8 cellular contexts compared by ENCODE assay signal in the genomic region with DNA sequence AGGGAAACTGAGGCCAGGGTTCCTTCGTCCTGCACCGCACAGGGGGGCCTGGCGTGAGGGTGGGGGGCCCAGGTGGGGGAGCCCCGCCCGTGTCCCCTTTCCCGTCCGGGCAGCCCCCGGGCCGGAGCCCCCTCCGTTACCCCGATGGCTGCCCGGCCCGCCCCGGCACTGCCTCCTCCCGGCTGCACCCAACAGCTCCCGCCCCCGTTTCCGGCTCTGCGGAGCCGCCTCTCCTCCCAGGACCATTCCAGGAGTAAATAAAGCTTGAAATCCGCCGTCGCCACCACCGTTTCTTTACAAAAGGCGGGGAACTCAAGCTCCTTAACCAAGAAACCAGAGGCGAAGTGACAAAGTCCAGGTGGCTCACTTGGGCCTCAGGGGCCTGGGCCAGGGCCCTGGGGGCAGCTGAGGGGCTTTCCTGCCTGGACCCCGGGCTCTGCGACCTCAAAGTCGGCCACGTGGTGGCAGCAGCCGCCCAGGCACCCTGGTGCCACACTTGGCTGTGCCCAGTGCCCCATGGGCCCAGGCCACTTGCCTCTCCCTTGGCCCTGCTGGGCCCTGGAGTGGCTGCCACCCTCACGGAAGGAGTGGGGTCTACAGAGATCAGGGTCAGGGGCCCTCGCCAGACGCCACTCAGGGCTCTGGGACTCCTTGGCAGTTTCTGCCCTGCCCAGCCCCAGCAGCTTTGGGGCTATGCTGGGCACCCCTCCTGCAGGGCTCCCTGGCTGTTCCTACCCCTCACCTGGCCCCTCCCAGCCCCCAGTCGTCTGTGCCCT. TPM values are rescaled to one million over a fixed set of nuclear protein-coding genes. Genes with fewer than 3 reads are reported as not detected.
A peak's percentile ranks its signal among the peaks of the same experiment; 100 is the strongest.
DNase-seq lines count a peak whose midpoint lies in the region; ATAC-seq and TF ChIP-seq lines count a peak whose summit lies in the region.

No MANE protein-coding gene starts in this region.

- H3F3A ChIP-seq in SU-DHL-6 (ENCODE audit: insufficient read depth): no peaks in the 10 kb centered on the region

- peaks cover 39% of the 10 kb centered on the region for H3K4me1 Mint-ChIP-seq in activated naive CD8-positive, alpha-beta T cell treated with anti-CD3 and anti-CD28 coated beads, Interleukin-2, amount 50 U/mL, for 24 hours

- peak overlapping the region; percentile 78 for H3K4me3 Mint-ChIP-seq in activated naive CD8-positive, alpha-beta T cell treated with anti-CD3 and anti-CD28 coated beads, Interleukin-2, amount 50 U/mL, for 24 hours

- POLR2A ChIA-PET in HEK293T (lab: Yijun Ruan, JAX): interaction anchor here (0.9 to 3.1 kb wide), 14 partner anchors 11 to 353 kb away, joined by 3 to 18 read pairs (median 5); a partner anchor contains a TSS

- H3K9me3 ChIP-seq in SU-DHL-6 (ENCODE audit: insufficient read depth, low read length) (no peaks in the 10 kb centered on the region), heart left ventricle (no peaks in the 10 kb centered on the region), upper lobe of right lung (no peaks in the 10 kb centered on the region)

- ATAC-seq in activated naive CD8-positive, alpha-beta T cell treated with anti-CD3 and anti-CD28 coated beads, Interleukin-2, amount 50 U/mL, for 24 hours: peak; percentile 67
- ATAC-seq in heart left ventricle (peak; percentile 62 to 79 (median 76)), upper lobe of right lung (peak; percentile 79)

- H3K27me3 ChIP-seq in GM06990 (replicated peaks; ENCODE audit: control insufficient read depth, insufficient read depth, low read length): no peaks in the 10 kb centered on the region
- no peaks in the 10 kb centered on the region for H3K27me3 ChIP-seq in SU-DHL-6 (ENCODE audit: low read length)
- H3K27me3 ChIP-seq in heart left ventricle: no peaks in the 10 kb centered on the region
- no peaks in the 10 kb centered on the region for H3K27me3 ChIP-seq in upper lobe of right lung

- peak overlapping the region; percentile 70 for H3K4me3 ChIP-seq in GM06990 (replicated peaks; ENCODE audit: low read depth, low read length)
- peak overlapping the region; percentile 72 for H3K4me3 ChIP-seq in SU-DHL-6 (ENCODE audit: insufficient read depth, low read length, poor library complexity, severe bottlenecking)
- H3K4me3 ChIP-seq in heart left ventricle: peak overlapping the region; percentile 51 to 88 (median 73)
- peak overlapping the region; percentile 80 for H3K4me3 ChIP-seq in upper lobe of right lung

- H3K9ac ChIP-seq in SU-DHL-6 (ENCODE audit: low read length): peak overlapping the region; percentile 62

- TF ChIP-seq POLR2A in heart left ventricle (IDR thresholded peaks at IDR 0.05): peak in 1 of 2 donors; percentile 31

- no peaks in the 10 kb centered on the region for H3K27me3 Mint-ChIP-seq in activated naive CD8-positive, alpha-beta T cell treated with anti-CD3 and anti-CD28 coated beads, Interleukin-2, amount 50 U/mL, for 24 hours

- TF ChIP-seq CTCF in GM06990 (IDR thresholded peaks at IDR 0.05; ENCODE audit: insufficient read depth, low read length, poor library complexity, severe bottlenecking): peak; percentile 98
- peak; percentile 78 for TF ChIP-seq CTCF in SU-DHL-6 (IDR thresholded peaks at IDR 0.05; ENCODE audit: insufficient read depth, low read length, poor library complexity, severe bottlenecking)
- peak; percentile 85 to 98 (median 96) for TF ChIP-seq CTCF in heart left ventricle (IDR thresholded peaks at IDR 0.05)
- peak; percentile 93 for TF ChIP-seq CTCF in upper lobe of right lung (IDR thresholded peaks at IDR 0.05)

- H4K20me1 ChIP-seq in SU-DHL-6 (ENCODE audit: low read depth, low read length): no peaks in the 10 kb centered on the region

- H3K79me2 ChIP-seq in SU-DHL-6 (ENCODE audit: insufficient read depth, low read length): no peaks in the 10 kb centered on the region

- no peaks in the 10 kb centered on the region for H3K36me3 Mint-ChIP-seq in activated naive CD8-positive, alpha-beta T cell treated with anti-CD3 and anti-CD28 coated beads, Interleukin-2, amount 50 U/mL, for 24 hours (ENCODE audit: low read depth)

- intact Hi-C loops in heart left ventricle (cut with DNase I) (loop anchor here (1.0 to 10.0 kb wide), 11 partner anchors 37 to 1710 kb away; a partner anchor contains a TSS), posterior cingulate gyrus (cut with DNase I) (loop anchor here (1.0 to 10.0 kb wide), 2 partner anchors 120 to 186 kb away; no protein-coding TSS in a partner anchor), upper lobe of right lung (cut with DNase I) (loop anchor here (5.0 to 10.0 kb wide), 2 partner anchors 120 to 187 kb away; no protein-coding TSS in a partner anchor)

- no peaks in the 10 kb centered on the region for H3K9me2 ChIP-seq in SU-DHL-6 (replicated peaks; ENCODE audit: insufficient read depth, low read length)

- H3K36me3 ChIP-seq in GM06990 (ENCODE audit: control insufficient read depth, insufficient read depth, low read length): no peaks in the 10 kb centered on the region; the same call in 1 of the 2 replicates
- no peaks in the 10 kb centered on the region for H3K36me3 ChIP-seq in SU-DHL-6 (ENCODE audit: low read length)
- no peaks in the 10 kb centered on the region for H3K36me3 ChIP-seq in heart left ventricle
- no peaks in the 10 kb centered on the region for H3K36me3 ChIP-seq in upper lobe of right lung

- H2AFZ ChIP-seq in SU-DHL-6 (ENCODE audit: low read depth, low read length, severe bottlenecking): peak overlapping the region; percentile 98

- peak overlapping the region; percentile 54 for H3K27ac ChIP-seq in SU-DHL-6 (ENCODE audit: low read depth, low read length)
- H3K27ac ChIP-seq in heart left ventricle: peak overlapping the region; percentile 82 to 98 (median 95)
- H3K27ac ChIP-seq in upper lobe of right lung: peak overlapping the region; percentile 87

- WGBS in heart left ventricle, 4 donors: 0 to 2% (median 2%) methylated on average over 19 to 35 of the region's 35 CpGs

- H3K4me1 ChIP-seq in heart left ventricle: peaks cover 6 to 67% (median 54%) of the 10 kb centered on the region in 12 donors
- H3K4me1 ChIP-seq in upper lobe of right lung: peaks cover 46% of the 10 kb centered on the region

- CTCF ChIA-PET in HEK293T (lab: Yijun Ruan, JAX): interaction anchor here (0.6 to 3.5 kb wide), 15 partner anchors 9 to 766 kb away, joined by 3 to 65 read pairs (median 5); a partner anchor contains a TSS

- no peaks in the 10 kb centered on the region for H3K9me3 Mint-ChIP-seq in activated naive CD8-positive, alpha-beta T cell treated with anti-CD3 and anti-CD28 coated beads, Interleukin-2, amount 50 U/mL, for 24 hours

- peak overlapping the region; percentile 85 for H3K27ac Mint-ChIP-seq in activated naive CD8-positive, alpha-beta T cell treated with anti-CD3 and anti-CD28 coated beads, Interleukin-2, amount 50 U/mL, for 24 hours

- peak overlapping the region; percentile 89 for H3K4me2 ChIP-seq in SU-DHL-6 (ENCODE audit: low read depth, low read length, poor library complexity, severe bottlenecking)

- DNase-seq in GM06990 (ENCODE audit: extremely low read depth, insufficient read length) (peak; percentile 88), HEK293T (ENCODE audit: extremely low spot score) (peak; percentile 76), MV-4-11 (lab: John Stamatoyannopoulos, UW) (peak; percentile 77), heart left ventricle (peak; percentile 92 to 95 (median 94)), posterior cingulate gyrus (peak; percentile 72 to 98 (median 82)), upper lobe of right lung (peak; percentile 96)
- DNase-seq in activated naive CD8-positive, alpha-beta T cell treated with anti-CD3 and anti-CD28 coated beads, Interleukin-2, amount 50 U/mL, for 24 hours: peak; percentile 89

TF ChIP-seq in HEK293T, 16 proteins besides CTCF, POLR2A, EP300 and RAD21:
- TF ChIP-seq FOXK2 (IDR thresholded peaks at IDR 0.05) (no peak), FOXM1 (IDR thresholded peaks at IDR 0.05; ENCODE audit: borderline replicate concordance) (peak; percentile 11; the same call in 1 of the 2 replicates), TARDBP (IDR thresholded peaks at IDR 0.05) (no peak)

RNA-seq across cellular contexts. Expression of a gene that starts 0.5 kb away (rescaled TPM):
- total RNA-seq in heart left ventricle (10 to 100 TPM; 20.9 to 50.8 (median 34.8) TPM), upper lobe of right lung (55.3 TPM)
- 10 to 100 TPM; 57.3 to 61.3 TPM for polyA plus RNA-seq in heart left ventricle

RNA-seq across cellular contexts. Expression of a gene that starts 33.0 kb away (rescaled TPM):
- 10 to 100 TPM; 28.8 to 52.7 (median 41.3) TPM for total RNA-seq in heart left ventricle
- 10 to 100 TPM; 16.9 to 28.7 TPM for polyA plus RNA-seq in heart left ventricle
- 89.6 TPM for total RNA-seq in upper lobe of right lung

Comparison
In these comparisons a context has a peak if more than half of its experiments do, and no peak if none do; other contexts are left out.
1. Peak in every context shown above with its lines: DNase-seq, ATAC-seq, H3K4me3 ChIP-seq and H3K27ac ChIP-seq.